Comparison of ENCODE assay signal across 2 cellular contexts in the genomic region with DNA sequence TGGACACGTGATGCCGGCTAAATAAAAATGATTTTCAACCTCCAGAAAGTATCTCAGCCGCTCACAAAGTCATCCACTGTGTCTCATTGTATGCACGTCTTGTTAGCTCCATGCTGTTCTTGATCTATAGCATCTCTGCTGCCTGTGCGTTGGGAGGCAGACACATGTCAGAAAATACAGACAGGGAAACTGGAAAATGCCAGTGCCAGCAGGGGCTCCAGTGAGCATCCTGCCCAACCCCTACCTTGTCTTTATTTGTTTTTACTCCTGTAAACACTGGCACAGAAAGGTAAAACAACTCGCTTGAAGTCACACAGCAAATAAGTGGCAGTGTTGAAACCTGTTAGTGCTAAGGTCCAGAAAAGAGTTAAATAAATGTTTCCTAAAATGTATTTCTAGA.
TF ChIP-seq lines count a peak whose summit lies in the region.

No MANE protein-coding gene starts in this region.

TF ChIP-seq in GM23338, 12 proteins besides CTCF, POLR2A, EP300 and RAD21:
- no peak for TF ChIP-seq STAT1 (IDR thresholded peaks at IDR 0.05; ENCODE audit: unreplicated experiment)
- no peak for TF ChIP-seq POLR2AphosphoS5 (IDR thresholded peaks at IDR 0.05; ENCODE audit: low read depth)
- no peak for TF ChIP-seq CREB1 (CRISPR knock-in tag; IDR thresholded peaks at IDR 0.05; ENCODE audit: low read depth)
- TF ChIP-seq, protein P1, sequence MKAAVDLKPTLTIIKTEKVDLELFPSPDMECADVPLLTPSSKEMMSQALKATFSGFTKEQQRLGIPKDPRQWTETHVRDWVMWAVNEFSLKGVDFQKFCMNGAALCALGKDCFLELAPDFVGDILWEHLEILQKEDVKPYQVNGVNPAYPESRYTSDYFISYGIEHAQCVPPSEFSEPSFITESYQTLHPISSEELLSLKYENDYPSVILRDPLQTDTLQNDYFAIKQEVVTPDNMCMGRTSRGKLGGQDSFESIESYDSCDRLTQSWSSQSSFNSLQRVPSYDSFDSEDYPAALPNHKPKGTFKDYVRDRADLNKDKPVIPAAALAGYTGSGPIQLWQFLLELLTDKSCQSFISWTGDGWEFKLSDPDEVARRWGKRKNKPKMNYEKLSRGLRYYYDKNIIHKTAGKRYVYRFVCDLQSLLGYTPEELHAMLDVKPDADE (IDR thresholded peaks at IDR 0.05), result no peak
- TF ChIP-seq JUNB (IDR thresholded peaks at IDR 0.05; ENCODE audit: unreplicated experiment), result no peak
- TF ChIP-seq REST (IDR thresholded peaks at IDR 0.05; ENCODE audit: unreplicated experiment), result no peak
- TF ChIP-seq NANOG (IDR thresholded peaks at IDR 0.05; ENCODE audit: borderline replicate concordance), result no peak

TF ChIP-seq in H1, 55 proteins besides CTCF, POLR2A, EP300 and RAD21:
- no peak for TF ChIP-seq SP4 (IDR thresholded peaks at IDR 0.05; ENCODE audit: low read length)
- no peak for TF ChIP-seq KDM5A (IDR thresholded peaks at IDR 0.05; ENCODE audit: low read length)
- TF ChIP-seq RNF2 (IDR thresholded peaks at IDR 0.05; ENCODE audit: borderline replicate concordance, low read depth, low read length, missing control alignments, poor library complexity, severe bottlenecking), result no peak
- no peak for TF ChIP-seq CTBP2 (IDR thresholded peaks at IDR 0.05; ENCODE audit: borderline replicate concordance, insufficient read depth, insufficient read length, low read length)
- TF ChIP-seq SRF (IDR thresholded peaks at IDR 0.05; ENCODE audit: low read depth, low read length), result no peak
- no peak for TF ChIP-seq YY1 (IDR thresholded peaks at IDR 0.05; ENCODE audit: low read depth, low read length)
- TF ChIP-seq MAFK (IDR thresholded peaks at IDR 0.05; ENCODE audit: low read depth, low read length), result no peak
- TF ChIP-seq ZNF274 (IDR thresholded peaks at IDR 0.05; ENCODE audit: borderline replicate concordance, extremely low read depth, low read length), result no peak
- no peak for TF ChIP-seq MAX (IDR thresholded peaks at IDR 0.05)
- TF ChIP-seq TCF12 (IDR thresholded peaks at IDR 0.05; ENCODE audit: low read depth, low read length), result no peak
- no peak for TF ChIP-seq FOSL1 (IDR thresholded peaks at IDR 0.05; ENCODE audit: insufficient read depth, low read depth, low read length)
- no peak for TF ChIP-seq CHD1 (IDR thresholded peaks at IDR 0.05; ENCODE audit: low read depth, low read length)
- no peak for TF ChIP-seq NANOG (IDR thresholded peaks at IDR 0.05; ENCODE audit: insufficient read depth, low read depth, low read length, poor library complexity, severe bottlenecking)
- TF ChIP-seq CEBPB (IDR thresholded peaks at IDR 0.05; ENCODE audit: low read depth, low read length), result no peak
- no peak for TF ChIP-seq JUN (IDR thresholded peaks at IDR 0.05; ENCODE audit: low read depth, low read length)
- no peak for TF ChIP-seq SP1 (IDR thresholded peaks at IDR 0.05; ENCODE audit: low read depth, low read length)
- no peak for TF ChIP-seq POLR2AphosphoS5 (IDR thresholded peaks at IDR 0.05; ENCODE audit: low read depth, low read length)
- TF ChIP-seq JUND (IDR thresholded peaks at IDR 0.05; ENCODE audit: low read length), result no peak
- TF ChIP-seq BCL11A (IDR thresholded peaks at IDR 0.05; ENCODE audit: low read depth in 2 of 2, low read length in 2 of 2), result no peak
- no peak for TF ChIP-seq GABPA (IDR thresholded peaks at IDR 0.05; ENCODE audit: borderline replicate concordance, insufficient read depth, low read length)
